Comparison of ENCODE assay signal across 22 cellular contexts in the genomic region with DNA sequence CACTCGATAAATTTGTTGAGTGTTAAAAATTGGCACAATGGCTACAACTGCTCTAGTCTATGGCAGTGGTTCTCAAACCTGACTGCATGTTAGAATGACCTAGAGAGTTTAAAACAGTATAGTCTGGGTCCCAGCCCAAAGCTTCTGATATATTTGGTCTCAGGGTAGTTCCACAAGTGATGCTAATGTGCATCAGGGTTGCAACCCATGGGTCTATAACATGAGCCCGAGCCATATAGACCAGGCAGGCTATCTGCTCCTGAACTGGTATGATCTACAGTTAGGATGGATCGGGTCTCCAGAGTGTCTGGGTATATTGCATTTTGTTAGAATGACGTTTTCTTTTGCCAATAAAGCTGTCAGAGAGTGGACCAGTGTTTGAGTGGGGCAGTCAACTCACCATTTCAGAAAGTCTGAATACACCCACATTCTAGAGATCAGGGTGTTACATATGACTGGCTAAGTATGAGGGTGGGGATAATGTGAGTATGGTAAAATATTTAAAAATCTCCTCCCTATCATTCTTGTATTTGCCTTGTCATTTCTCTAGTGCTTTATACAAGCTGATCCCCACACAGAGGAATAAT.
DNase-seq lines count a peak whose midpoint lies in the region; ATAC-seq, FAIRE-seq and TF ChIP-seq lines count a peak whose summit lies in the region.
"Had no signal": no experiment of that assay in that cellular context is flagged by ENCODE, and none has a peak within 500 bp of the region (broad histone marks: within the 10 kb centered on the region; RNA-seq: fewer than 3 reads in every experiment).

No MANE protein-coding gene starts in this region.

- peak overlapping the region; percentile 75; the same call in 1 of the 2 replicates for H3K27ac Mint-ChIP-seq in HFFc6
- H3K27ac Mint-ChIP-seq: CD8-positive, alpha-beta T cell had no signal

- no peak for TF ChIP-seq EP300 in gastroesophageal sphincter (IDR thresholded peaks at IDR 0.05)

- POLR2A ChIA-PET in endothelial cell of umbilical vein (lab: Charles Lee), result no interaction called here

- H3K4me3 Mint-ChIP-seq in HFFc6, result no peak overlapping the region; the same call in 1 of the 2 replicates
- H3K4me3 Mint-ChIP-seq: CD8-positive, alpha-beta T cell had no signal

- dilution Hi-C loops in endothelial cell of umbilical vein (cut with MboI; ENCODE audit: extremely low pct_ligation_motif_present, low sequenced_read_pairs), result no loop called here

- H3K27me3 ChIP-seq in endothelial cell of umbilical vein (ENCODE audit: control insufficient read depth in 2 of 2, insufficient read depth in 2 of 2, low read length in 2 of 2) (peaks cover 0 to 10% of the 10 kb centered on the region in 2 experiments), smooth muscle cell (ENCODE audit: low read depth) (no peaks in the 10 kb centered on the region), gastroesophageal sphincter (no peaks in the 10 kb centered on the region)
- H3K27me3 ChIP-seq: MG63, SJSA1 had no signal

- peaks cover 52% of the 10 kb centered on the region for H3K27me3 Mint-ChIP-seq in HFFc6 (ENCODE audit: insufficient read depth)

- no TSS peak for BruUV-seq in endothelial cell of umbilical vein (replicated peaks; lab: Mats Ljungman, UMichigan)

- intact Hi-C loops in endothelial cell of umbilical vein (cut with micrococcal nuclease), result no loop called here

- no peak overlapping the region for H2AFZ ChIP-seq in endothelial cell of umbilical vein (ENCODE audit: low read depth, low read length)
- H2AFZ ChIP-seq in smooth muscle cell (ENCODE audit: low read depth), result no peak overlapping the region

- no peak for TF ChIP-seq CTCF in HFFc6 (IDR thresholded peaks at IDR 0.05)
- TF ChIP-seq CTCF in endothelial cell of umbilical vein (IDR thresholded peaks at IDR 0.05; ENCODE audit: extremely low read depth in 1 of 2, insufficient read depth in 1 of 2, low read depth in 1 of 2, low read length in 2 of 2), result no peak
- no peak for TF ChIP-seq CTCF in smooth muscle cell (IDR thresholded peaks at IDR 0.05; ENCODE audit: borderline replicate concordance, insufficient read depth, poor library complexity, severe bottlenecking)
- no peak for TF ChIP-seq CTCF in gastroesophageal sphincter (IDR thresholded peaks at IDR 0.05)

- no peaks in the 10 kb centered on the region for H3K9me1 ChIP-seq in endothelial cell of umbilical vein (replicated peaks; ENCODE audit: control insufficient read depth, extremely low read depth, insufficient read depth, low read length)

- H3K9me3 ChIP-seq in endothelial cell of umbilical vein (replicated peaks; ENCODE audit: control insufficient read depth, insufficient read depth, low read length), result no peaks in the 10 kb centered on the region
- no peaks in the 10 kb centered on the region for H3K9me3 ChIP-seq in smooth muscle cell (replicated peaks; ENCODE audit: low read depth)
- H3K9me3 ChIP-seq in gastroesophageal sphincter, result peaks cover 0 to 6% (median 0%) of the 10 kb centered on the region in 3 donors
- H3K9me3 ChIP-seq: A549, MG63, SJSA1 had no signal

- H3F3A ChIP-seq in smooth muscle cell (ENCODE audit: low read depth), result peaks cover 35% of the 10 kb centered on the region

- H3K9me3 Mint-ChIP-seq in HFFc6, result peaks cover 41% of the 10 kb centered on the region
- H3K9me3 Mint-ChIP-seq: CD8-positive, alpha-beta T cell had no signal

- no peak overlapping the region for H3K9ac ChIP-seq in endothelial cell of umbilical vein (replicated peaks; ENCODE audit: extremely low read depth, insufficient read depth, low read length)
- H3K9ac ChIP-seq in smooth muscle cell (ENCODE audit: low read depth), result no peak overlapping the region

- H3K36me3 ChIP-seq in endothelial cell of umbilical vein (ENCODE audit: control insufficient read depth in 2 of 2, extremely low read depth in 1 of 2, insufficient read depth in 2 of 2, low read length in 2 of 2) (peaks cover 10 to 21% of the 10 kb centered on the region in 2 experiments), smooth muscle cell (ENCODE audit: low read depth) (peaks cover 24% of the 10 kb centered on the region), gastroesophageal sphincter (peaks cover under 1 to 20% of the 10 kb centered on the region in 2 donors)

- no peak overlapping the region for H3K27ac ChIP-seq in endothelial cell of umbilical vein (ENCODE audit: insufficient read depth, low read depth, low read length)
- peak overlapping the region; percentile 3 for H3K27ac ChIP-seq in smooth muscle cell (ENCODE audit: low read depth)
- no peak overlapping the region for H3K27ac ChIP-seq in gastroesophageal sphincter
- H3K27ac ChIP-seq: A549, C4-2B, SJSA1 had no signal

- H3K4me1 Mint-ChIP-seq in HFFc6 (ENCODE audit: low read depth), result peaks cover 39% of the 10 kb centered on the region

- H3K79me2 ChIP-seq in endothelial cell of umbilical vein (ENCODE audit: control insufficient read depth, insufficient read depth, low read length) (no peaks in the 10 kb centered on the region), smooth muscle cell (ENCODE audit: low read depth) (no peaks in the 10 kb centered on the region)

- no peaks in the 10 kb centered on the region for H3K4me1 ChIP-seq in endothelial cell of umbilical vein (ENCODE audit: control insufficient read depth, extremely low read depth, insufficient read depth, low read length)
- H3K4me1 ChIP-seq in smooth muscle cell (ENCODE audit: low read depth), result no peaks in the 10 kb centered on the region
- no peaks in the 10 kb centered on the region for H3K4me1 ChIP-seq in gastroesophageal sphincter
- H3K4me1 ChIP-seq: SJSA1 had no signal

- peaks cover 32% of the 10 kb centered on the region for H3K36me3 Mint-ChIP-seq in HFFc6 (ENCODE audit: low read depth)
- H3K36me3 Mint-ChIP-seq: CD8-positive, alpha-beta T cell had no signal

- DNase-seq in EL (peak; percentile 44), HFFc6 (peak; percentile 35), endothelial cell of umbilical vein (ENCODE audit: low read depth, low spot score) (no peak), smooth muscle cell (lab: John Stamatoyannopoulos, UW; ENCODE audit: unreplicated experiment) (no peak)
- DNase-seq: CD8-positive, alpha-beta T cell; DMS 273 treated with DMSO at 0.1 percent for 48 hours; DMS79; H7; KG1; MG63; NCI-H2029; NCI-H446; NCI-H774; Right ventricle myocardium superior; T-helper 1 cell had no signal

- peak; percentile 55 for TF ChIP-seq POLR2A in endothelial cell of umbilical vein (IDR thresholded peaks at IDR 0.05; ENCODE audit: low read depth, low read length)
- TF ChIP-seq POLR2A in gastroesophageal sphincter (IDR thresholded peaks at IDR 0.05), result no peak

- CTCF ChIA-PET in endothelial cell of umbilical vein (lab: Charles Lee), result interaction anchor here (0.9 kb wide), 1 partner anchor 13 kb away, joined by 3 read pairs; no protein-coding TSS in a partner anchor

- ATAC-seq in HG03439 (IDR thresholded peaks at IDR 0.05; ENCODE audit: unreplicated experiment) (no peak), gastroesophageal sphincter (no peak), HG03097 (IDR thresholded peaks at IDR 0.05; ENCODE audit: low FRiP score, unreplicated experiment) (no peak)
- ATAC-seq: CD8-positive, alpha-beta T cell had no signal

- no peak for FAIRE-seq in endothelial cell of umbilical vein (lab: Jason Lieb, UNC)
- FAIRE-seq: A549, GM12892 had no signal

- 91% methylated on average over 4 of the region's 4 CpGs for WGBS in smooth muscle cell (ENCODE audit: low lambda C conversion rate)
- 65% methylated on average over 3 of the region's 4 CpGs; no CpG with 5 or more reads in 1 of the 2 donors for WGBS in gastroesophageal sphincter (ENCODE audit: low coverage in 1 of 2), 2 donors

- H4K20me1 ChIP-seq in endothelial cell of umbilical vein (replicated peaks; ENCODE audit: control insufficient read depth, extremely low read depth, insufficient read depth, low read length), result peaks cover 6% of the 10 kb centered on the region
- peaks cover 33% of the 10 kb centered on the region for H4K20me1 ChIP-seq in smooth muscle cell (ENCODE audit: low read depth)

- no peak overlapping the region for H3K4me3 ChIP-seq in endothelial cell of umbilical vein (replicated peaks in 1 of 3; ENCODE audit: insufficient read depth in 1 of 3, low read depth in 1 of 3, low read length in 3 of 3)
- H3K4me3 ChIP-seq in smooth muscle cell, result no peak overlapping the region
- no peak overlapping the region for H3K4me3 ChIP-seq in gastroesophageal sphincter
- H3K4me3 ChIP-seq: A549, MG63, SJSA1 had no signal

- H3K4me2 ChIP-seq in endothelial cell of umbilical vein (ENCODE audit: insufficient read depth, low read length), result no peak overlapping the region
- H3K4me2 ChIP-seq in smooth muscle cell, result no peak overlapping the region
- H3K4me2 ChIP-seq: A549 had no signal

TF ChIP-seq in endothelial cell of umbilical vein, 7 proteins besides CTCF, POLR2A, EP300 and RAD21:
- TF ChIP-seq GATA2 (IDR thresholded peaks at IDR 0.05; ENCODE audit: insufficient read depth, insufficient read length, low read depth, low read length), result no peak
- TF ChIP-seq, protein P1, sequence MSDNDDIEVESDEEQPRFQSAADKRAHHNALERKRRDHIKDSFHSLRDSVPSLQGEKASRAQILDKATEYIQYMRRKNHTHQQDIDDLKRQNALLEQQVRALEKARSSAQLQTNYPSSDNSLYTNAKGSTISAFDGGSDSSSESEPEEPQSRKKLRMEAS (IDR thresholded peaks at IDR 0.05; ENCODE audit: insufficient read depth, insufficient read length), result no peak
- no peak for TF ChIP-seq JUN (IDR thresholded peaks at IDR 0.05; ENCODE audit: borderline replicate concordance, insufficient read depth, insufficient read length, low read depth)
- TF ChIP-seq EZH2 (IDR thresholded peaks at IDR 0.05; ENCODE audit: borderline replicate concordance, low read depth, low read length, severe bottlenecking), result no peak
- no peak for TF ChIP-seq POLR2AphosphoS5 (IDR thresholded peaks at IDR 0.05; ENCODE audit: insufficient read depth, low read depth, low read length)
- TF ChIP-seq MYC (IDR thresholded peaks at IDR 0.05; ENCODE audit: low read depth, low read length), result no peak
- no peak for TF ChIP-seq FOS (IDR thresholded peaks at IDR 0.05; ENCODE audit: borderline replicate concordance, insufficient read depth, low read length)

Comparison
In these comparisons a context has a peak if more than half of its experiments do, and no peak if none do; other contexts are left out.
1. DNase-seq: peak in EL (single experiment) and HFFc6 (single experiment); none in endothelial cell of umbilical vein (single experiment) and smooth muscle cell (single experiment).